In genomic region chr4:184102927-184103326, GRCh38 we compare ENCODE assay signal across 18 cellular contexts.
A peak's percentile ranks its signal among the peaks of the same experiment; 100 is the strongest.
DNase-seq lines count a peak whose midpoint lies in the region; ATAC-seq, FAIRE-seq and TF ChIP-seq lines count a peak whose summit lies in the region.
"Had no signal": no experiment of that assay in that cellular context is flagged by ENCODE, and none has a peak within 500 bp of the region (broad histone marks: within the 10 kb centered on the region; RNA-seq: fewer than 3 reads in every experiment).

No MANE protein-coding gene starts in this region.

- no peaks in the 10 kb centered on the region for H3K27me3 ChIP-seq in pancreas
- H3K27me3 ChIP-seq: BLaER1 treated with 17β-estradiol and CSF1 and Interleukin-3, amounts not matched to agents 10 nM and 100 nM had no signal

- H3K4me3 ChIP-seq in pancreas: no peak overlapping the region
- H3K4me3 ChIP-seq: BLaER1 treated with 17β-estradiol and CSF1 and Interleukin-3, amounts not matched to agents 10 nM and 100 nM had no signal

- H3K36me3 Mint-ChIP-seq in nephron (ENCODE audit: low read depth): no peaks in the 10 kb centered on the region
- H3K36me3 Mint-ChIP-seq in activated CD8-positive, alpha-beta memory T cell treated with anti-CD3 and anti-CD28 coated beads, Interleukin-2, amount 10 ng/mL, durations not matched to agents 7 days and 5 days: no peaks in the 10 kb centered on the region
- H3K36me3 Mint-ChIP-seq: CD8-positive, alpha-beta T cell had no signal

- no peaks in the 10 kb centered on the region for H3K9me3 ChIP-seq in pancreas
- H3K9me3 ChIP-seq: BLaER1 treated with 17β-estradiol and CSF1 and Interleukin-3, amounts not matched to agents 10 nM and 100 nM had no signal

- peak overlapping the region in 1 of 4 donors; percentile 76 for H3K27ac ChIP-seq in pancreas
- H3K27ac ChIP-seq: BLaER1 treated with 17β-estradiol and CSF1 and Interleukin-3, amounts not matched to agents 10 nM and 100 nM had no signal

- peak; percentile 60 to 73 (median 69) for ATAC-seq in pancreas
- no peak for ATAC-seq in activated CD8-positive, alpha-beta memory T cell treated with anti-CD3 and anti-CD28 coated beads, Interleukin-2, amount 10 ng/mL, durations not matched to agents 7 days and 5 days
- ATAC-seq: CD8-positive, alpha-beta T cell had no signal

- H3K27ac Mint-ChIP-seq in nephron: peak overlapping the region in 2 of 3 experiments; percentile 58 to 83
- H3K27ac Mint-ChIP-seq in activated CD8-positive, alpha-beta memory T cell treated with anti-CD3 and anti-CD28 coated beads, Interleukin-2, amount 10 ng/mL, durations not matched to agents 7 days and 5 days: no peak overlapping the region
- H3K27ac Mint-ChIP-seq: B cell; CD8-positive, alpha-beta T cell; H9 had no signal

- TF ChIP-seq CTCF in nephron (IDR thresholded peaks at IDR 0.05; ENCODE audit: unreplicated experiment in 3 of 3) (no peak), pancreas (IDR thresholded peaks at IDR 0.05) (no peak)

- no peaks in the 10 kb centered on the region for H3K9me3 Mint-ChIP-seq in nephron
- H3K9me3 Mint-ChIP-seq in activated CD8-positive, alpha-beta memory T cell treated with anti-CD3 and anti-CD28 coated beads, Interleukin-2, amount 10 ng/mL, durations not matched to agents 7 days and 5 days (ENCODE audit: low read depth): no peaks in the 10 kb centered on the region
- H3K9me3 Mint-ChIP-seq: CD8-positive, alpha-beta T cell had no signal

- H3K27me3 Mint-ChIP-seq in nephron (ENCODE audit: low read depth): peaks cover 19% of the 10 kb centered on the region
- peaks cover 3% of the 10 kb centered on the region for H3K27me3 Mint-ChIP-seq in activated CD8-positive, alpha-beta memory T cell treated with anti-CD3 and anti-CD28 coated beads, Interleukin-2, amount 10 ng/mL, durations not matched to agents 7 days and 5 days

- H3K4me1 Mint-ChIP-seq in nephron: peaks cover 49% of the 10 kb centered on the region
- no peaks in the 10 kb centered on the region for H3K4me1 Mint-ChIP-seq in activated CD8-positive, alpha-beta memory T cell treated with anti-CD3 and anti-CD28 coated beads, Interleukin-2, amount 10 ng/mL, durations not matched to agents 7 days and 5 days
- H3K4me1 Mint-ChIP-seq: B cell had no signal

- no peak overlapping the region for H3K4me3 Mint-ChIP-seq in nephron
- H3K4me3 Mint-ChIP-seq in activated CD8-positive, alpha-beta memory T cell treated with anti-CD3 and anti-CD28 coated beads, Interleukin-2, amount 10 ng/mL, durations not matched to agents 7 days and 5 days: no peak overlapping the region
- H3K4me3 Mint-ChIP-seq: B cell; CD8-positive, alpha-beta T cell; H9 had no signal

- FAIRE-seq in pancreas (lab: Jason Lieb, UNC) (no peak), HTR-8/SVneo (lab: Jason Lieb, UNC) (no peak)
- FAIRE-seq: G401.6, GM12891, GM19239, H1 had no signal

- DNase-seq in DMS53 (lab: John Stamatoyannopoulos, UW) (peak; percentile 13), DMS53 treated with DMSO at 0.1 percent for 48 hours (lab: John Stamatoyannopoulos, UW; ENCODE audit: unreplicated experiment) (no peak), pancreas (peak; percentile 63 to 83 (median 77)), DMS79 treated with DMSO at 0.1 percent for 48 hours (lab: John Stamatoyannopoulos, UW) (no peak), HTR-8/SVneo (ENCODE audit: insufficient read length, low spot score) (no peak)
- DNase-seq in activated CD8-positive, alpha-beta memory T cell treated with anti-CD3 and anti-CD28 coated beads, Interleukin-2, amount 10 ng/mL, durations not matched to agents 7 days and 5 days: no peak
- DNase-seq: 8988T, COR-L47, DMS153 had no signal

- intact Hi-C loops in pancreas (cut with DNase I): loop anchor here in 1 of 3 donors (5.0 kb wide), 1 partner anchor 261 kb away; no protein-coding TSS in a partner anchor

- CTCF ChIA-PET in activated CD8-positive, alpha-beta memory T cell treated with anti-CD3 and anti-CD28 coated beads, Interleukin-2, amount 10 ng/mL, durations not matched to agents 7 days and 5 days (lab: Charles Lee): no interaction called here

- 35 to 38% methylated on average over 4 of the region's 4 CpGs for WGBS in pancreas, 2 donors

- no peaks in the 10 kb centered on the region for H3K36me3 ChIP-seq in pancreas
- H3K36me3 ChIP-seq: BLaER1 treated with 17β-estradiol and CSF1 and Interleukin-3, amounts not matched to agents 10 nM and 100 nM had no signal

- peaks cover 20 to 28% (median 28%) of the 10 kb centered on the region in 3 donors for H3K4me1 ChIP-seq in pancreas

Comparison
In these comparisons a context has a peak if more than half of its experiments do, and no peak if none do; other contexts are left out.
1. DNase-seq: peak in DMS53 (single experiment) and pancreas (6 of 6); none in DMS53 treated with DMSO at 0.1 percent for 48 hours (single experiment), DMS79 treated with DMSO at 0.1 percent for 48 hours (single experiment), HTR-8/SVneo (single experiment) and activated CD8-positive, alpha-beta memory T cell treated with anti-CD3 and anti-CD28 coated beads, Interleukin-2, amount 10 ng/mL, durations not matched to agents 7 days and 5 days (single experiment).